In the genomic region with DNA sequence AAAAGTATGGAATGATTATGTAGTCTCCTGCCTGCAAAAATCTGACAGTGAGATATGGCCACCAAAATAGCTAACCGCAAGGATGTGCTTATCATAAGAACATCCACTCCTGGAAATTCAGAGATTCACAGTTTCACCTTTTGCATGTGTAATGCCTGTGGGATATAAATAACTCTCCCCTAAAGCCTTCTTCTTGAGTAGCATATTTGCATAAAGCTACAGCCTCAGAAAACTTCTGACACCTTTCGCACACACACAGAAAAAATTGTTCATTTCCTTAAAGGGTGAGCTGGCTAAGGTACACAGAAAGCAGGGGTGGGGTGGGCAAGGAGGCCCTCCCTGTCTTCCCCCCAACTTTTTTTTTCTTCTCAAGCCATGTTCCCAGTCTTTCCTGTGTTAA, we compare ENCODE assay signal across 8 cellular contexts. TPM values are rescaled to one million over a fixed set of nuclear protein-coding genes. Genes with fewer than 3 reads are reported as not detected.
DNase-seq lines count a peak whose midpoint lies in the region; ATAC-seq, FAIRE-seq and TF ChIP-seq lines count a peak whose summit lies in the region.

No MANE protein-coding gene starts in this region.

- no peaks in the 10 kb centered on the region for H3K36me3 Mint-ChIP-seq in activated CD8-positive, alpha-beta T cell treated with anti-CD3 and anti-CD28 coated beads for 36 hours (ENCODE audit: low read depth)

- no peaks in the 10 kb centered on the region for H3K9me3 Mint-ChIP-seq in activated CD8-positive, alpha-beta T cell treated with anti-CD3 and anti-CD28 coated beads for 36 hours

- H3K4me1 Mint-ChIP-seq in activated CD8-positive, alpha-beta T cell treated with anti-CD3 and anti-CD28 coated beads for 36 hours (ENCODE audit: low read depth) = peaks cover 30% of the 10 kb centered on the region

- no peak overlapping the region for H3K4me3 Mint-ChIP-seq in activated CD8-positive, alpha-beta T cell treated with anti-CD3 and anti-CD28 coated beads for 36 hours

- ATAC-seq in HG02943 (IDR thresholded peaks at IDR 0.05; ENCODE audit: low read depth, unreplicated experiment) (peak; percentile 53), SK-N-SH treated with all-trans-retinoic acid at 6 μM for 48 hours (no peak)
- peak; percentile 35 for ATAC-seq in activated CD8-positive, alpha-beta T cell treated with anti-CD3 and anti-CD28 coated beads for 36 hours

- DNase-seq in GM12865 (ENCODE audit: low read depth) (peak; percentile 88), GM19239 (ENCODE audit: insufficient read length, low spot score) (peak; percentile 29), frontal cortex (ENCODE audit: low spot score in 2 of 2) (no peak), NCI-H2196 treated with DMSO at 0.1 percent for 48 hours (lab: John Stamatoyannopoulos, UW; ENCODE audit: unreplicated experiment) (no peak), AG08395 (ENCODE audit: low spot score) (no peak)
- DNase-seq in activated CD8-positive, alpha-beta T cell treated with anti-CD3 and anti-CD28 coated beads for 36 hours = peak; percentile 38

- peak overlapping the region; percentile 91 for H3K27ac Mint-ChIP-seq in activated CD8-positive, alpha-beta T cell treated with anti-CD3 and anti-CD28 coated beads for 36 hours

- POLR2A ChIA-PET in activated CD8-positive, alpha-beta T cell treated with anti-CD3 and anti-CD28 coated beads for 36 hours (lab: Charles Lee) = interaction anchor here (0.6 kb wide), 1 partner anchor 166 kb away, joined by 3 read pairs; no protein-coding TSS in a partner anchor

- intact Hi-C loops in activated CD8-positive, alpha-beta T cell treated with anti-CD3 and anti-CD28 coated beads for 36 hours (cut with micrococcal nuclease) = loop anchor here (10.0 kb wide), 3 partner anchors 109 to 549 kb away; no protein-coding TSS in a partner anchor

- FAIRE-seq in GM19239 (lab: Jason Lieb, UNC) (peak; percentile 95), frontal cortex (lab: Jason Lieb, UNC) (no peak)

- peak overlapping the region; percentile 52 for H3K4me3 ChIP-seq in GM12865 (ENCODE audit: low read depth, low read length)

- H3K27me3 Mint-ChIP-seq in activated CD8-positive, alpha-beta T cell treated with anti-CD3 and anti-CD28 coated beads for 36 hours = no peaks in the 10 kb centered on the region

- CTCF ChIA-PET in activated CD8-positive, alpha-beta T cell treated with anti-CD3 and anti-CD28 coated beads for 36 hours (lab: Charles Lee) = interaction anchor here (0.7 to 3.8 kb wide), 14 partner anchors 10 to 543 kb away, joined by 3 to 25 read pairs (median 3); no protein-coding TSS in a partner anchor

- no peak for TF ChIP-seq CTCF in GM12865 (IDR thresholded peaks at IDR 0.05; ENCODE audit: insufficient read depth, low read depth, low read length, missing control alignments)
- TF ChIP-seq CTCF in activated CD8-positive, alpha-beta T cell treated with anti-CD3 and anti-CD28 coated beads for 36 hours (IDR thresholded peaks at IDR 0.05) = no peak

TF ChIP-seq in SK-N-SH treated with all-trans-retinoic acid at 6 μM for 48 hours, 23 proteins besides CTCF, POLR2A, EP300 and RAD21:
- TF ChIP-seq ZC3H10 (CRISPR knock-in tag; IDR thresholded peaks at IDR 0.05) = no peak
- TF ChIP-seq, protein P1, sequence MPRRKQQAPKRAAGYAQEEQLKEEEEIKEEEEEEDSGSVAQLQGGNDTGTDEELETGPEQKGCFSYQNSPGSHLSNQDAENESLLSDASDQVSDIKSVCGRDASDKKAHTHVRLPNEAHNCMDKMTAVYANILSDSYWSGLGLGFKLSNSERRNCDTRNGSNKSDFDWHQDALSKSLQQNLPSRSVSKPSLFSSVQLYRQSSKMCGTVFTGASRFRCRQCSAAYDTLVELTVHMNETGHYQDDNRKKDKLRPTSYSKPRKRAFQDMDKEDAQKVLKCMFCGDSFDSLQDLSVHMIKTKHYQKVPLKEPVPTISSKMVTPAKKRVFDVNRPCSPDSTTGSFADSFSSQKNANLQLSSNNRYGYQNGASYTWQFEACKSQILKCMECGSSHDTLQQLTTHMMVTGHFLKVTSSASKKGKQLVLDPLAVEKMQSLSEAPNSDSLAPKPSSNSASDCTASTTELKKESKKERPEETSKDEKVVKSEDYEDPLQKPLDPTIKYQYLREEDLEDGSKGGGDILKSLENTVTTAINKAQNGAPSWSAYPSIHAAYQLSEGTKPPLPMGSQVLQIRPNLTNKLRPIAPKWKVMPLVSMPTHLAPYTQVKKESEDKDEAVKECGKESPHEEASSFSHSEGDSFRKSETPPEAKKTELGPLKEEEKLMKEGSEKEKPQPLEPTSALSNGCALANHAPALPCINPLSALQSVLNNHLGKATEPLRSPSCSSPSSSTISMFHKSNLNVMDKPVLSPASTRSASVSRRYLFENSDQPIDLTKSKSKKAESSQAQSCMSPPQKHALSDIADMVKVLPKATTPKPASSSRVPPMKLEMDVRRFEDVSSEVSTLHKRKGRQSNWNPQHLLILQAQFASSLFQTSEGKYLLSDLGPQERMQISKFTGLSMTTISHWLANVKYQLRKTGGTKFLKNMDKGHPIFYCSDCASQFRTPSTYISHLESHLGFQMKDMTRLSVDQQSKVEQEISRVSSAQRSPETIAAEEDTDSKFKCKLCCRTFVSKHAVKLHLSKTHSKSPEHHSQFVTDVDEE (CRISPR knock-in tag; IDR thresholded peaks at IDR 0.05) = no peak
- TF ChIP-seq ZFP30 (CRISPR knock-in tag; IDR thresholded peaks at IDR 0.05) = no peak

RNA-seq across cellular contexts. Expression of gene IGF1, which starts 3.1 kb away (rescaled TPM):
- 1 to 10 TPM in 1 of 2 experiments, under 1 TPM in 1; 0.90 to 1.2 TPM for total RNA-seq in activated CD8-positive, alpha-beta T cell treated with anti-CD3 and anti-CD28 coated beads for 36 hours
- total RNA-seq in frontal cortex = 2.9 TPM

Comparison
In these comparisons a context has a peak if more than half of its experiments do, and no peak if none do; other contexts are left out.
1. DNase-seq: peak in GM12865 (single experiment), GM19239 (single experiment) and activated CD8-positive, alpha-beta T cell treated with anti-CD3 and anti-CD28 coated beads for 36 hours (single experiment); none in frontal cortex (0 of 2), NCI-H2196 treated with DMSO at 0.1 percent for 48 hours (single experiment) and AG08395 (single experiment).